Comparison of ENCODE assay signal across 22 cellular contexts in the genomic region with DNA sequence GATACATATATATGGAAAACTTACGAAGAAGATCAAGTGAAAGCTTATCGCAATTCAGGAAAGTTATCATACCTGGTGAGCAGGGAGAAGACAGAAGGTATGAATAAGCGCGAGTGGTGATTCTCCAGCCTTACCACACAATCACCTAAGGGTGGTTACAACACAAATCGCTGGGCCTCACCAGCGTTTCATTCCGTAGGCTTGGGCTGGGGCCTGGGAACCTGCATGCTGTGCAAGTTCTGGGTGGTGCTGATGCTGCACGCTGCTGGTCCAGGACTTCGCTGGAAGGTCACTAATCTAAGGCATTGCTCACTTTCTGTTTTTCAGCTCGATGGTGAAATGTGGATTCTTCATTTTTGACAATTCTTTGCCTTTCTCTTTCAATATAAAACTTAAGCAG.
"Had no signal": no experiment of that assay in that cellular context is flagged by ENCODE, and none has a peak within 500 bp of the region (broad histone marks: within the 10 kb centered on the region; RNA-seq: fewer than 3 reads in every experiment).

No MANE protein-coding gene starts in this region.

- H3K4me3 ChIP-seq: hepatocyte, psoas muscle, right lobe of liver, suprapubic skin, thyroid gland, upper lobe of left lung, vagina had no signal

- H3K27me3 ChIP-seq: foreskin keratinocyte, hepatocyte, right lobe of liver, suprapubic skin, thyroid gland, upper lobe of left lung, vagina had no signal

- ATAC-seq: effector memory CD8-positive, alpha-beta T cell; foreskin keratinocyte; right lobe of liver; stimulated activated effector memory CD8-positive, alpha-beta T cell treated with anti-CD3 and anti-CD28 coated beads, Interleukin-12 subunit alpha, Interleukin-12 subunit beta, amount 100 ng/mL, for 72 hours; stimulated activated naive CD8-positive, alpha-beta T cell treated with anti-CD3 and anti-CD28 coated beads, Interleukin-15, Interleukin-2, amounts not matched to agents 100 U/mL and 50 U/mL, for 24 hours had no signal

- H3K4me1 ChIP-seq: foreskin keratinocyte, parathyroid adenoma, suprapubic skin, thyroid gland, upper lobe of left lung, vagina had no signal

- FAIRE-seq: colon, endothelial cell of umbilical vein, islet of Langerhans had no signal

- H3K36me3 Mint-ChIP-seq: naive B cell; stimulated activated effector memory CD8-positive, alpha-beta T cell treated with anti-CD3 and anti-CD28 coated beads, Interleukin-12 subunit alpha, Interleukin-12 subunit beta, amount 100 ng/mL, for 72 hours had no signal

- H3K27ac ChIP-seq: foreskin keratinocyte, hepatocyte, parathyroid adenoma, psoas muscle, right lobe of liver, suprapubic skin, thyroid gland, upper lobe of left lung, vagina had no signal

- H3K4me3 Mint-ChIP-seq: dendritic cell treated with granulocyte-macrophage colony-stimulating factor and Interleukin-4, amounts not matched to agents 40 ng/mL and 50 ng/mL, for 4 days; effector memory CD8-positive, alpha-beta T cell; naive B cell; stimulated activated effector memory CD8-positive, alpha-beta T cell treated with anti-CD3 and anti-CD28 coated beads, Interleukin-12 subunit alpha, Interleukin-12 subunit beta, amount 100 ng/mL, for 72 hours had no signal

- H3K27me3 Mint-ChIP-seq: dendritic cell treated with granulocyte-macrophage colony-stimulating factor and Interleukin-4, amounts not matched to agents 40 ng/mL and 50 ng/mL, for 4 days; naive B cell had no signal

- H3K9me3 Mint-ChIP-seq: dendritic cell treated with granulocyte-macrophage colony-stimulating factor and Interleukin-4, amounts not matched to agents 40 ng/mL and 50 ng/mL, for 4 days; effector memory CD8-positive, alpha-beta T cell; naive B cell; stimulated activated effector memory CD8-positive, alpha-beta T cell treated with anti-CD3 and anti-CD28 coated beads, Interleukin-12 subunit alpha, Interleukin-12 subunit beta, amount 100 ng/mL, for 72 hours had no signal

- H3K36me3 ChIP-seq: right lobe of liver, suprapubic skin, thyroid gland, upper lobe of left lung, vagina had no signal

- H3K27ac Mint-ChIP-seq: dendritic cell treated with granulocyte-macrophage colony-stimulating factor and Interleukin-4, amounts not matched to agents 40 ng/mL and 50 ng/mL, for 4 days; effector memory CD8-positive, alpha-beta T cell; stimulated activated effector memory CD8-positive, alpha-beta T cell treated with anti-CD3 and anti-CD28 coated beads, Interleukin-12 subunit alpha, Interleukin-12 subunit beta, amount 100 ng/mL, for 72 hours had no signal

- H3K9me3 ChIP-seq: psoas muscle, right lobe of liver, suprapubic skin, thyroid gland, upper lobe of left lung, vagina had no signal

- H3K4me1 Mint-ChIP-seq: stimulated activated effector memory CD8-positive, alpha-beta T cell treated with anti-CD3 and anti-CD28 coated beads, Interleukin-12 subunit alpha, Interleukin-12 subunit beta, amount 100 ng/mL, for 72 hours had no signal

- DNase-seq: effector memory CD8-positive, alpha-beta T cell; erythroblast; foreskin keratinocyte; kidney glomerular epithelial cell; mesendoderm; naive B cell; right lobe of liver; stimulated activated CD4-positive, alpha-beta T cell treated with anti-CD3 and anti-CD28 coated beads, Interleukin-4, amount 100 ng/mL, for 1 hour; stimulated activated CD8-positive, alpha-beta memory T cell treated with anti-CD3 and anti-CD28 coated beads, Interleukin-4, amount 100 ng/mL, for 48 hours; stimulated activated naive CD8-positive, alpha-beta T cell treated with anti-CD3 and anti-CD28 coated beads, Interleukin-15, Interleukin-2, amounts not matched to agents 100 U/mL and 50 U/mL, for 24 hours; thyroid gland; upper lobe of left lung had no signal
